In genomic region chr3:104810896-104811295, GRCh38 we compare ENCODE assay signal across 21 cellular contexts.
"Had no signal": no experiment of that assay in that cellular context is flagged by ENCODE, and none has a peak within 500 bp of the region (broad histone marks: within the 10 kb centered on the region; RNA-seq: fewer than 3 reads in every experiment).

No MANE protein-coding gene starts in this region.

- FAIRE-seq: colon, TTC549 had no signal

- DNase-seq: activated CD4-positive, alpha-beta T cell treated with anti-CD3 and anti-CD28 coated beads for 48 hours; activated CD8-positive, alpha-beta memory T cell treated with anti-CD3 and anti-CD28 coated beads, Interleukin-2, amount 50 U/mL, for 4 hours; activated CD8-positive, alpha-beta T cell treated with anti-CD3 and anti-CD28 coated beads, Interleukin-2, amount 10 ng/mL, durations not matched to agents 7 days and 5 days; activated effector memory CD4-positive, alpha-beta T cell treated with anti-CD3 and anti-CD28 coated beads, Interleukin-2, amount 50 U/mL, for 16 hours; activated T-cell treated with anti-CD3 and anti-CD28 coated beads, Interleukin-2, amount 50 U/mL, for 48 hours; caudate nucleus; islet precursor cell; mammary epithelial cell; mucosa of descending colon; naive thymus-derived CD4-positive, alpha-beta T cell; ovary; stimulated activated CD4-positive, alpha-beta T cell treated with anti-CD3 and anti-CD28 coated beads, Interleukin-1b, Interleukin-23, amount 100 ng/mL, for 48 hours; tibial artery; uterus had no signal

- H3K27ac ChIP-seq: hepatocyte, ovary, tibial artery, uterus had no signal

- H3K4me3 ChIP-seq: hepatocyte, mucosa of descending colon, ovary, tibial artery, uterus had no signal

- H3K36me3 ChIP-seq: ovary, tibial artery, uterus had no signal

- H3K9me3 ChIP-seq: mucosa of descending colon, ovary, tibial artery, uterus had no signal

- ATAC-seq: activated CD8-positive, alpha-beta T cell treated with anti-CD3 and anti-CD28 coated beads, Interleukin-2, amount 10 ng/mL, durations not matched to agents 7 days and 5 days; esophagus mucosa; left lobe of liver; mucosa of descending colon; naive thymus-derived CD4-positive, alpha-beta T cell; stimulated activated effector memory CD8-positive, alpha-beta T cell treated with anti-CD3 and anti-CD28 coated beads, Interleukin-12 subunit alpha, Interleukin-12 subunit beta, amount 100 ng/mL, for 72 hours; WTC11 had no signal

- H3K27me3 ChIP-seq: hepatocyte, ovary, tibial artery, uterus had no signal

- H3K4me1 ChIP-seq: tibial artery, uterus had no signal
